In genomic region chr21:45894107-45894810, GRCh38 we compare ENCODE assay signal across 13 cellular contexts.
DNase-seq lines count a peak whose midpoint lies in the region; ATAC-seq and TF ChIP-seq lines count a peak whose summit lies in the region.
"Had no signal": no experiment of that assay in that cellular context is flagged by ENCODE, and none has a peak within 500 bp of the region (broad histone marks: within the 10 kb centered on the region; RNA-seq: fewer than 3 reads in every experiment).

No MANE protein-coding gene starts in this region.

- H3K36me3 ChIP-seq in body of pancreas (replicated peaks in 1 of 2; ENCODE audit: insufficient read depth in 1 of 2, low read depth in 2 of 2) (no peaks in the 10 kb centered on the region), skeletal muscle satellite cell (ENCODE audit: insufficient read depth, low read length) (no peaks in the 10 kb centered on the region), mesendoderm (ENCODE audit: control insufficient read depth, insufficient read depth, low read length) (no peaks in the 10 kb centered on the region)

- H3K4me2 ChIP-seq in skeletal muscle satellite cell (ENCODE audit: low read length), result peak overlapping the region; percentile 61
- no peak overlapping the region for H3K4me2 ChIP-seq in mesendoderm (ENCODE audit: low read length)

- H3K18ac ChIP-seq in mesendoderm (ENCODE audit: low read length), result no peak overlapping the region

- no peak overlapping the region for H4K5ac ChIP-seq in mesendoderm (ENCODE audit: low read length)

- H3K27me3 ChIP-seq in body of pancreas, result no peaks in the 10 kb centered on the region
- H3K27me3 ChIP-seq in right cardiac atrium (ENCODE audit: control insufficient read depth, insufficient read depth), result no peaks in the 10 kb centered on the region
- peaks cover 38% of the 10 kb centered on the region for H3K27me3 ChIP-seq in skeletal muscle satellite cell (ENCODE audit: control insufficient read depth, insufficient read depth, low read length)
- H3K27me3 ChIP-seq in mesendoderm (ENCODE audit: insufficient read depth, low read length, poor library complexity), result no peaks in the 10 kb centered on the region

- H3K56ac ChIP-seq in mesendoderm (ENCODE audit: low read length), result no peak overlapping the region

- no peak overlapping the region for H2BK120ac ChIP-seq in mesendoderm (ENCODE audit: low read depth, low read length)

- no peaks in the 10 kb centered on the region for H3K79me1 ChIP-seq in mesendoderm (ENCODE audit: low read length)

- H2AK5ac ChIP-seq in mesendoderm (ENCODE audit: low read length), result no peak overlapping the region

- no peak overlapping the region for H2BK15ac ChIP-seq in mesendoderm (replicated peaks; ENCODE audit: low read depth)

- TF ChIP-seq POLR2A in body of pancreas (IDR thresholded peaks at IDR 0.05), result no peak

- no peak overlapping the region for H2BK5ac ChIP-seq in mesendoderm (ENCODE audit: low read length)

- no peak overlapping the region for H3K4me3 ChIP-seq in body of pancreas
- no peak overlapping the region for H3K4me3 ChIP-seq in right cardiac atrium (ENCODE audit: low read length)
- H3K4me3 ChIP-seq in skeletal muscle satellite cell (ENCODE audit: low read length), result no peak overlapping the region
- H3K4me3 ChIP-seq in mesendoderm (ENCODE audit: low read length), result no peak overlapping the region
- H3K4me3 ChIP-seq: skin epidermis had no signal

- intact Hi-C loops in body of pancreas (cut with DNase I), result no loop called here
- intact Hi-C loops in right cardiac atrium (cut with DNase I), result no loop called here

- no peaks in the 10 kb centered on the region for H3K4me1 ChIP-seq in body of pancreas
- H3K4me1 ChIP-seq in right cardiac atrium (ENCODE audit: control insufficient read depth, insufficient read depth, low read length), result no peaks in the 10 kb centered on the region
- H3K4me1 ChIP-seq in skeletal muscle satellite cell (ENCODE audit: control insufficient read depth, insufficient read depth, low read length), result peaks cover 15% of the 10 kb centered on the region
- no peaks in the 10 kb centered on the region for H3K4me1 ChIP-seq in mesendoderm (ENCODE audit: control insufficient read depth, low read depth, low read length)

- H3K4ac ChIP-seq in mesendoderm (ENCODE audit: low read depth, low read length), result no peak overlapping the region

- ATAC-seq in body of pancreas, result peak; percentile 55
- peak; percentile 74 to 78 for ATAC-seq in right cardiac atrium
- ATAC-seq in HG03432 (IDR thresholded peaks at IDR 0.05; ENCODE audit: unreplicated experiment), result no peak

- no peak overlapping the region for H3K9ac ChIP-seq in skeletal muscle satellite cell (ENCODE audit: low read depth, low read length)
- no peak overlapping the region for H3K9ac ChIP-seq in mesendoderm (ENCODE audit: low read length)

- H3K27ac ChIP-seq in body of pancreas (no peak overlapping the region), right cardiac atrium (ENCODE audit: low read length) (no peak overlapping the region), mesendoderm (ENCODE audit: low read depth, low read length) (no peak overlapping the region)
- H3K27ac ChIP-seq: epithelial cell of prostate had no signal

- 64 to 72% methylated on average over 6 to 15 of the region's 15 CpGs for WGBS in body of pancreas, 2 donors
- 44% methylated on average over 15 of the region's 15 CpGs for WGBS in right cardiac atrium
- no CpG with 5 or more reads among the region's 15 CpGs for WGBS in mesendoderm (ENCODE audit: extremely low coverage, insufficient coverage, low lambda C conversion rate)

- no peaks in the 10 kb centered on the region for H3K9me3 ChIP-seq in body of pancreas
- H3K9me3 ChIP-seq in right cardiac atrium (ENCODE audit: control insufficient read depth, low read length), result no peaks in the 10 kb centered on the region
- no peaks in the 10 kb centered on the region for H3K9me3 ChIP-seq in skeletal muscle satellite cell (replicated peaks; ENCODE audit: low read length)

- no peak overlapping the region for H4K8ac ChIP-seq in mesendoderm (ENCODE audit: low read depth, low read length)

- H3K23ac ChIP-seq in mesendoderm (ENCODE audit: low read length), result no peak overlapping the region

- no peak for TF ChIP-seq CTCF in body of pancreas (IDR thresholded peaks at IDR 0.05)

- DNase-seq in HCEC 1CT, result peak; percentile 43
- peak in 2 of 4 donors; percentile 27 to 39 for DNase-seq in body of pancreas
- peak; percentile 79 to 92 (median 88) for DNase-seq in right cardiac atrium
- no peak for DNase-seq in NCI-H2029 (lab: John Stamatoyannopoulos, UW)
- DNase-seq in NCI-H345 treated with DMSO at 0.1 percent for 48 hours (lab: John Stamatoyannopoulos, UW; ENCODE audit: unreplicated experiment), result no peak
- no peak for DNase-seq in mesendoderm
- DNase-seq: activated CD4-positive, alpha-beta T cell treated with anti-CD3 and anti-CD28 coated beads for 48 hours; activated naive CD4-positive, alpha-beta T cell treated with anti-CD3 and anti-CD28 coated beads, Interleukin-2, amount 10 ng/mL, durations not matched to agents 7 days and 5 days; kidney glomerular epithelial cell had no signal

- H3K79me2 ChIP-seq in mesendoderm (ENCODE audit: control insufficient read depth, insufficient read depth, low read length), result no peaks in the 10 kb centered on the region

Comparison
In these comparisons a context has a peak if more than half of its experiments do, and no peak if none do; other contexts are left out.
1. DNase-seq: peak in HCEC 1CT (single experiment) and right cardiac atrium (3 of 3); none in NCI-H2029 (single experiment), NCI-H345 treated with DMSO at 0.1 percent for 48 hours (single experiment) and mesendoderm (single experiment).